28 cellular contexts compared by ENCODE assay signal in the genomic region with DNA sequence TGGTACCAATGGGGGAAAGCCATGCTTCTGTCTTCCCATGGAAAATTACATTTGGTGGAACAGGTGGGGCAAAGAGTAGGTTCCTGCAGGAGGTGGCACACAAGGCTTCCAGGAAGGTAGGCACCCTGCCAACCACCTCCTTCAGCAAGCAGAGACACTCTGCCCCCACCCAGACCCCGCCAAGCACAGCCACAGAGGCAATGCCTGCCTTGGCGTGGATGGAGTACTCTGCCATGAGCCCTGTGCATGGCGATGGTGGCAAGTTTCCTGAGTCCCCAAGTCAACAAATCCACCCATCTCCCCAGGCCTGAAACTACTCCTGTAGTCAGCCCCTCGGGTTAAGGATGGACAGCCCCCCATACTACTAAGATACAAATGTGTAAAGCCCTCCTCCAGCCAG.
"Had no signal": no experiment of that assay in that cellular context is flagged by ENCODE, and none has a peak within 500 bp of the region (broad histone marks: within the 10 kb centered on the region; RNA-seq: fewer than 3 reads in every experiment).

No MANE protein-coding gene starts in this region.

- H3K4me3 Mint-ChIP-seq: stimulated activated effector memory CD8-positive, alpha-beta T cell treated with anti-CD3 and anti-CD28 coated beads, Interleukin-12 subunit alpha, Interleukin-12 subunit beta, amount 100 ng/mL, for 72 hours; stimulated activated memory B cell treated with anti-CD40 and anti-IgM and Interleukin-4, amounts not matched to agents 10 μg/mL and 1 μg/mL and 100 μg/mL, for 72 hours; stimulated activated naive B cell treated with anti-CD40 and anti-IgM and Interleukin-4, amounts not matched to agents 10 μg/mL and 1 μg/mL and 100 μg/mL, for 72 hours; stimulated activated naive CD8-positive, alpha-beta T cell treated with anti-CD3 and anti-CD28 coated beads, Interleukin-15, amount 100 ng/mL, for 72 hours; stimulated activated naive CD8-positive, alpha-beta T cell treated with anti-CD3 and anti-CD28 coated beads, Interleukin-15, Interleukin-2, amounts not matched to agents 100 ng/mL and 50 ng/mL, for 24 hours; type B pancreatic cell had no signal

- H3K36me3 ChIP-seq: stomach, suprapubic skin, thoracic aorta, thyroid gland, tibial artery, tibial nerve, transverse colon, upper lobe of left lung, upper lobe of right lung, uterus, vagina had no signal

- H3K4me1 Mint-ChIP-seq: stimulated activated effector memory CD8-positive, alpha-beta T cell treated with anti-CD3 and anti-CD28 coated beads, Interleukin-12 subunit alpha, Interleukin-12 subunit beta, amount 100 ng/mL, for 72 hours; stimulated activated memory B cell treated with anti-CD40 and anti-IgM and Interleukin-4, amounts not matched to agents 10 μg/mL and 1 μg/mL and 100 μg/mL, for 72 hours; stimulated activated naive B cell treated with anti-CD40 and anti-IgM and Interleukin-4, amounts not matched to agents 10 μg/mL and 1 μg/mL and 100 μg/mL, for 72 hours; stimulated activated naive CD8-positive, alpha-beta T cell treated with anti-CD3 and anti-CD28 coated beads, Interleukin-15, amount 100 ng/mL, for 72 hours had no signal

- H3K9me3 ChIP-seq: stomach, suprapubic skin, testis, thoracic aorta, thyroid gland, tibial artery, tibial nerve, transverse colon, upper lobe of left lung, upper lobe of right lung, uterus, vagina had no signal

- ATAC-seq: stimulated activated effector memory CD8-positive, alpha-beta T cell treated with anti-CD3 and anti-CD28 coated beads, Interleukin-12 subunit alpha, Interleukin-12 subunit beta, amount 100 ng/mL, for 72 hours; stimulated activated memory B cell treated with anti-CD40 and anti-IgM and Interleukin-4, amounts not matched to agents 10 μg/mL and 1 μg/mL and 100 μg/mL, for 72 hours; stimulated activated naive B cell treated with anti-CD40 and anti-IgM and Interleukin-4, amounts not matched to agents 10 μg/mL and 1 μg/mL and 100 μg/mL, for 72 hours; stimulated activated naive CD8-positive, alpha-beta T cell treated with anti-CD3 and anti-CD28 coated beads, Interleukin-15, amount 100 ng/mL, for 72 hours; stimulated activated naive CD8-positive, alpha-beta T cell treated with anti-CD3 and anti-CD28 coated beads, Interleukin-15, Interleukin-2, amounts not matched to agents 100 U/mL and 50 U/mL, for 24 hours had no signal

- H3K4me1 ChIP-seq: stomach, suprapubic skin, testis, thyroid gland, tibial artery, tibial nerve, transverse colon, upper lobe of left lung, upper lobe of right lung, uterus, vagina had no signal

- H3K4me3 ChIP-seq: stomach, suprapubic skin, testis, thoracic aorta, thyroid gland, tibial artery, tibial nerve, transverse colon, upper lobe of left lung, upper lobe of right lung, uterus, vagina had no signal

- DNase-seq: stimulated activated CD4-positive, alpha-beta T cell treated with anti-CD3 and anti-CD28 coated beads, Interleukin-2, amount 100 ng/mL, for 48 hours; stimulated activated CD4-positive, alpha-beta T cell treated with anti-CD3 and anti-CD28 coated beads, Interleukin-4, amount 100 ng/mL, for 1 hour; stimulated activated CD4-positive, alpha-beta T cell treated with anti-CD3 and anti-CD28 coated beads, Interleukin-4, amount 100 ng/mL, for 24 hours; stimulated activated CD4-positive, alpha-beta T cell treated with anti-CD3 and anti-CD28 coated beads, Interleukin-4, amount 100 ng/mL, for 4 hours; stimulated activated CD8-positive, alpha-beta memory T cell treated with anti-CD3 and anti-CD28 coated beads, Interleukin-4, amount 100 ng/mL, for 48 hours; stimulated activated naive B cell treated with anti-CD40 and anti-IgM and Interleukin-4, amounts not matched to agents 10 μg/mL and 1 μg/mL and 100 μg/mL, for 72 hours; stimulated activated naive CD4-positive, alpha-beta T cell; stimulated activated naive CD4-positive, alpha-beta T cell treated with Interleukin-2 at 50 U/mL for 16 hours; stimulated activated naive CD8-positive, alpha-beta T cell treated with anti-CD3 and anti-CD28 coated beads, Interleukin-15, amount 100 ng/mL, for 72 hours; stimulated activated naive CD8-positive, alpha-beta T cell treated with anti-CD3 and anti-CD28 coated beads, Interleukin-15, Interleukin-2, amounts not matched to agents 100 U/mL and 50 U/mL, for 24 hours; stomach; substantia nigra; testis; thyroid gland; tibial artery; transverse colon; trophoblast cell; upper lobe of right lung; uterus had no signal

- H3K36me3 Mint-ChIP-seq: stimulated activated effector memory CD8-positive, alpha-beta T cell treated with anti-CD3 and anti-CD28 coated beads, Interleukin-12 subunit alpha, Interleukin-12 subunit beta, amount 100 ng/mL, for 72 hours; stimulated activated memory B cell treated with anti-CD40 and anti-IgM and Interleukin-4, amounts not matched to agents 10 μg/mL and 1 μg/mL and 100 μg/mL, for 72 hours; stimulated activated naive B cell treated with anti-CD40 and anti-IgM and Interleukin-4, amounts not matched to agents 10 μg/mL and 1 μg/mL and 100 μg/mL, for 72 hours; type B pancreatic cell had no signal

- H3K27ac Mint-ChIP-seq: stimulated activated effector memory CD8-positive, alpha-beta T cell treated with anti-CD3 and anti-CD28 coated beads, Interleukin-12 subunit alpha, Interleukin-12 subunit beta, amount 100 ng/mL, for 72 hours; stimulated activated memory B cell treated with anti-CD40 and anti-IgM and Interleukin-4, amounts not matched to agents 10 μg/mL and 1 μg/mL and 100 μg/mL, for 72 hours; stimulated activated naive B cell treated with anti-CD40 and anti-IgM and Interleukin-4, amounts not matched to agents 10 μg/mL and 1 μg/mL and 100 μg/mL, for 72 hours; stimulated activated naive CD8-positive, alpha-beta T cell treated with anti-CD3 and anti-CD28 coated beads, Interleukin-15, amount 100 ng/mL, for 72 hours; stimulated activated naive CD8-positive, alpha-beta T cell treated with anti-CD3 and anti-CD28 coated beads, Interleukin-15, Interleukin-2, amounts not matched to agents 100 ng/mL and 50 ng/mL, for 24 hours; type B pancreatic cell had no signal

- H3K9me3 Mint-ChIP-seq: stimulated activated effector memory CD8-positive, alpha-beta T cell treated with anti-CD3 and anti-CD28 coated beads, Interleukin-12 subunit alpha, Interleukin-12 subunit beta, amount 100 ng/mL, for 72 hours; stimulated activated memory B cell treated with anti-CD40 and anti-IgM and Interleukin-4, amounts not matched to agents 10 μg/mL and 1 μg/mL and 100 μg/mL, for 72 hours; stimulated activated naive B cell treated with anti-CD40 and anti-IgM and Interleukin-4, amounts not matched to agents 10 μg/mL and 1 μg/mL and 100 μg/mL, for 72 hours; stimulated activated naive CD8-positive, alpha-beta T cell treated with anti-CD3 and anti-CD28 coated beads, Interleukin-15, amount 100 ng/mL, for 72 hours; stimulated activated naive CD8-positive, alpha-beta T cell treated with anti-CD3 and anti-CD28 coated beads, Interleukin-15, Interleukin-2, amounts not matched to agents 100 ng/mL and 50 ng/mL, for 24 hours; type B pancreatic cell had no signal

- H3K27ac ChIP-seq: stomach, suprapubic skin, testis, thoracic aorta, thyroid gland, tibial artery, tibial nerve, transverse colon, upper lobe of left lung, upper lobe of right lung, uterus, vagina had no signal
